In genomic region chr15:89681146-89681545, GRCh38 we compare ENCODE assay signal across 17 cellular contexts. TPM values are rescaled to one million over a fixed set of nuclear protein-coding genes. Genes with fewer than 3 reads are reported as not detected.
A peak's percentile ranks its signal among the peaks of the same experiment; 100 is the strongest.
DNase-seq lines count a peak whose midpoint lies in the region; TF ChIP-seq lines count a peak whose summit lies in the region.
"Had no signal": no experiment of that assay in that cellular context is flagged by ENCODE, and none has a peak within 500 bp of the region (broad histone marks: within the 10 kb centered on the region; RNA-seq: fewer than 3 reads in every experiment).

No MANE protein-coding gene starts in this region.

- H3K9me3 ChIP-seq in adrenal gland (replicated peaks in 1 of 3) (no peaks in the 10 kb centered on the region), left ventricle myocardium inferior (replicated peaks) (no peaks in the 10 kb centered on the region), muscle layer of duodenum (ENCODE audit: control insufficient read depth in 1 of 2, low read length in 2 of 2) (no peaks in the 10 kb centered on the region), thyroid gland (no peaks in the 10 kb centered on the region), BE2C (no peaks in the 10 kb centered on the region)
- H3K9me3 ChIP-seq: Caco-2 had no signal

- H3K27me3 ChIP-seq in adrenal gland (no peaks in the 10 kb centered on the region), left ventricle myocardium inferior (ENCODE audit: low read depth) (no peaks in the 10 kb centered on the region), muscle layer of duodenum (ENCODE audit: low read depth, low read length) (no peaks in the 10 kb centered on the region), thyroid gland (no peaks in the 10 kb centered on the region), BE2C (no peaks in the 10 kb centered on the region)
- H3K27me3 ChIP-seq: foreskin keratinocyte had no signal

- intact Hi-C loops in adrenal gland (cut with DNase I) (no loop called here), left ventricle myocardium inferior (cut with micrococcal nuclease) (no loop called here), thyroid gland (cut with DNase I) (no loop called here)

- DNase-seq in adrenal gland (no peak), left ventricle myocardium inferior (no peak), thyroid gland (no peak), NCI-H748 (lab: John Stamatoyannopoulos, UW; ENCODE audit: unreplicated experiment) (no peak), BE2C (no peak), AG08395 (ENCODE audit: low spot score) (no peak)
- DNase-seq: activated CD4-positive, alpha-beta T cell treated with anti-CD3 and anti-CD28 coated beads, Interleukin-2, amount 10 ng/mL, durations not matched to agents 24 days and 14 days; activated CD8-positive, alpha-beta memory T cell treated with anti-CD3 and anti-CD28 coated beads, Interleukin-2, amount 50 U/mL, for 4 hours; activated effector memory CD4-positive, alpha-beta T cell treated with anti-CD3 and anti-CD28 coated beads, Interleukin-2, amount 50 U/mL, for 16 hours; Caco-2; foreskin keratinocyte; NCI-H146; nephron progenitor cell; RPMI8226; SW 1271 had no signal

- H3K4me3 ChIP-seq in adrenal gland (no peak overlapping the region), left ventricle myocardium inferior (no peak overlapping the region), muscle layer of duodenum (ENCODE audit: low read depth in 1 of 2, low read length in 2 of 2) (no peak overlapping the region), thyroid gland (replicated peaks in 1 of 3) (no peak overlapping the region), BE2C (ENCODE audit: low read depth, low read length) (no peak overlapping the region)
- H3K4me3 ChIP-seq: GM23248 had no signal

- H3K4me1 ChIP-seq in adrenal gland (replicated peaks in 1 of 2) (peaks cover 14 to 19% of the 10 kb centered on the region in 2 donors), left ventricle myocardium inferior (peaks cover 53% of the 10 kb centered on the region), muscle layer of duodenum (ENCODE audit: control insufficient read depth in 1 of 2, insufficient read depth in 2 of 2, low read length in 2 of 2) (peaks cover 6 to 11% of the 10 kb centered on the region in 2 donors), thyroid gland (peaks cover 23 to 33% of the 10 kb centered on the region in 2 donors), BE2C (peaks cover 2% of the 10 kb centered on the region; the same call in 1 of the 2 replicates)
- H3K4me1 ChIP-seq: Caco-2, foreskin keratinocyte had no signal

- 92 to 100% (median 96%) methylated on average over 2 of the region's 2 CpGs for WGBS in adrenal gland, 4 donors
- WGBS in thyroid gland, 2 donors = 91 to 98% methylated on average over 2 of the region's 2 CpGs

- peak overlapping the region in 4 of 5 donors; percentile 27 to 86 (median 71) for H3K27ac ChIP-seq in adrenal gland
- peak overlapping the region; percentile 88 for H3K27ac ChIP-seq in left ventricle myocardium inferior (replicated peaks)
- peak overlapping the region; percentile 64 for H3K27ac ChIP-seq in muscle layer of duodenum (ENCODE audit: low read length)
- H3K27ac ChIP-seq in thyroid gland = peak overlapping the region in 2 of 3 donors; percentile 74 to 86
- H3K27ac ChIP-seq: foreskin keratinocyte, GM23248 had no signal

- TF ChIP-seq CTCF in adrenal gland (IDR thresholded peaks at IDR 0.05) = no peak
- no peak for TF ChIP-seq CTCF in left ventricle myocardium inferior (IDR thresholded peaks at IDR 0.05; ENCODE audit: borderline replicate concordance)
- TF ChIP-seq CTCF in thyroid gland (IDR thresholded peaks at IDR 0.05) = no peak
- TF ChIP-seq CTCF in BE2C (IDR thresholded peaks at IDR 0.05; ENCODE audit: low read depth, low read length) = no peak

- TF ChIP-seq POLR2A in adrenal gland (IDR thresholded peaks at IDR 0.05) (no peak), thyroid gland (IDR thresholded peaks at IDR 0.05) (no peak)

- H3K36me3 ChIP-seq in adrenal gland (replicated peaks in 1 of 2) (peaks cover 0 to 11% of the 10 kb centered on the region in 2 donors), left ventricle myocardium inferior (peaks cover 6% of the 10 kb centered on the region), muscle layer of duodenum (ENCODE audit: control insufficient read depth in 1 of 2, insufficient read depth in 2 of 2, low read length in 2 of 2) (peaks cover 17 to 22% of the 10 kb centered on the region in 2 donors), thyroid gland (no peaks in the 10 kb centered on the region), BE2C (no peaks in the 10 kb centered on the region; the same call in 1 of the 2 replicates)

RNA-seq across cellular contexts. Expression of gene PLIN1, which starts 2.0 kb away (rescaled TPM):
- total RNA-seq in adrenal gland (10 to 100 TPM in 3 of 8 donors, 1 to 10 TPM in 5; 2.0 to 21.3 (median 7.6) TPM), left ventricle myocardium inferior (1.6 TPM), thyroid gland (1 to 10 TPM; 3.3 to 9.9 (median 6.0) TPM)
- 100 to 1,000 TPM in 1 of 3 donors, 1 to 10 TPM in 2; 2.4 to 199 (median 7.4) TPM for polyA plus RNA-seq in adrenal gland
- polyA plus RNA-seq in BE2C (2012; ENCODE audit: insufficient read depth, insufficient read length, low read depth) = not detected
- total RNA-seq: Caco-2, GM23248 had no signal
- polyA plus RNA-seq: GM23248 had no signal

RNA-seq across cellular contexts. Expression of gene PEX11A, which starts 9.4 kb away (rescaled TPM):
- total RNA-seq in adrenal gland (10 to 100 TPM in 6 of 8 donors, 1 to 10 TPM in 2; 7.9 to 23.2 (median 15.5) TPM), left ventricle myocardium inferior (11.4 TPM), thyroid gland (10 to 100 TPM; 17.4 to 39.5 (median 20.6) TPM)
- 10 to 100 TPM in 1 of 3 donors, 1 to 10 TPM in 2; 5.4 to 22.3 (median 6.7) TPM for polyA plus RNA-seq in adrenal gland
- polyA plus RNA-seq in BE2C (2012; ENCODE audit: insufficient read depth, insufficient read length, low read depth) = 1.3 TPM

RNA-seq across cellular contexts. Expression of gene WDR93, which starts 9.5 kb away (rescaled TPM):
- total RNA-seq in adrenal gland (under 1 TPM in 4 of 8 donors, not detected in 4; 0.14 to 0.43 (median 0.30) TPM), left ventricle myocardium inferior (not detected), thyroid gland (1 to 10 TPM; 1.1 to 2.3 (median 2.3) TPM)
- polyA plus RNA-seq in adrenal gland = under 1 TPM; 0.37 to 0.40 (median 0.38) TPM
- polyA plus RNA-seq in BE2C (2012; ENCODE audit: insufficient read depth, insufficient read length, low read depth) = not detected
- total RNA-seq: activated CD4-positive, alpha-beta T cell treated with anti-CD3 and anti-CD28 coated beads, Interleukin-2, amount 10 ng/mL, durations not matched to agents 24 days and 14 days; foreskin keratinocyte; GM23248 had no signal
- polyA plus RNA-seq: foreskin keratinocyte had no signal

RNA-seq across cellular contexts. Expression of gene KIF7, which starts 25.9 kb away (rescaled TPM):
- 1 to 10 TPM; 3.9 to 6.6 (median 5.7) TPM for total RNA-seq in adrenal gland
- 1 to 10 TPM; 1.6 to 8.2 (median 5.0) TPM for polyA plus RNA-seq in adrenal gland
- total RNA-seq in left ventricle myocardium inferior = 2.4 TPM
- 10 to 100 TPM in 1 of 4 donors, 1 to 10 TPM in 3; 6.8 to 10.1 (median 8.3) TPM for total RNA-seq in thyroid gland
- polyA plus RNA-seq in BE2C (2012; ENCODE audit: insufficient read depth, insufficient read length, low read depth) = 17.4 TPM
